Comparison of ENCODE assay signal across 15 cellular contexts in the genomic region with DNA sequence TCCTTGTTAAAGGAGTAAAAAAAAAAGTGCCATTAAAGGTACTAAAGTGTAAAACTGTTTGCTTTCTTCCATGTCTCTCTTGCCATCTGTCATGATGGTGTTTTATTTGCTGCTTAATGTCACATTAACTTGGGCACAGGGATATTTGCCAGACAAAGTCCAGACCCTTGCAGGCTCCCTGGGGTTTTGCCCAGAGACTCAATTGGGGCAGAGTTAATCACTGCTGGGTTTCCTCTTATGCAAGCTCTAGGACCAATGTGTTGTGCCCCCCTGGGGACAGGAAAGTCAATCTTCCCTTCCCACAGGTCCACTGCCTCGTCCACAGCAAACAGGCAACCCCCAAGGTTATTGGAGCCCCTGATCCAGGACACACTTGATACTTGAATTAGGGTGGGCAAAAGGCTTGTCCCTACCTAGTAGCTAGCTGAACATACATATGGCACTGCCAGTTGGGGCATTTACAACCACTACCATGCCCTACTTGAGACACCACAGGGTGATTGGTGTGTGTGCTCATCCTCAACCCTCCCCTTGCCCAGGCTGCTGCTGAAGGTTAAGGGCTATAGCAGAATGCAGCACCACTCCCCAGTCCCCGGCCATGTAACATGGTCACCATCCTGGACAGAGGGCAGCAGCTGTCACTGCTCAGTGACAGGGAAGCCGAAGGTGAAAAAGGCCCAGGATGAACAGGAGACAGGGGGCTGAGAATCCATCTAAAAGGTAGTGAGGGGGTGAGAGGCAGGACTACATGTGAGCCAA.
DNase-seq lines count a peak whose midpoint lies in the region; ATAC-seq and TF ChIP-seq lines count a peak whose summit lies in the region.
"Had no signal": no experiment of that assay in that cellular context is flagged by ENCODE, and none has a peak within 500 bp of the region (broad histone marks: within the 10 kb centered on the region; RNA-seq: fewer than 3 reads in every experiment).

No MANE protein-coding gene starts in this region.

- peak overlapping the region; percentile 9 for H3K9ac ChIP-seq in neuronal stem cell (ENCODE audit: low read depth, low read length, poor library complexity)

- H2AFZ ChIP-seq in neuronal stem cell (ENCODE audit: low read length), result no peak overlapping the region

- no peak overlapping the region for H3K4ac ChIP-seq in neuronal stem cell (ENCODE audit: low read length)

- no peak overlapping the region for H2BK12ac ChIP-seq in neuronal stem cell (ENCODE audit: low read length)

- H3K36me3 ChIP-seq in neuronal stem cell (replicated peaks in 1 of 2; ENCODE audit: control insufficient read depth in 2 of 2, insufficient read depth in 2 of 2, low read length in 2 of 2), result no peaks in the 10 kb centered on the region

- no peaks in the 10 kb centered on the region for H3K4me1 ChIP-seq in neuronal stem cell (ENCODE audit: control insufficient read depth in 2 of 2, insufficient read depth in 1 of 2, low read depth in 1 of 2, low read length in 2 of 2)
- H3K4me1 ChIP-seq: Caco-2 had no signal

- no peak overlapping the region for H4K8ac ChIP-seq in neuronal stem cell (ENCODE audit: low read depth, low read length)

- no peak overlapping the region for H2BK15ac ChIP-seq in neuronal stem cell (ENCODE audit: low read length)

- intact Hi-C loops in Right ventricle myocardium inferior (cut with DNase I) (no loop called here), cardiac septum (cut with DNase I) (no loop called here)

- H2BK5ac ChIP-seq in neuronal stem cell (ENCODE audit: low read length), result no peak overlapping the region

- WGBS in neuronal stem cell (ENCODE audit: extremely low coverage in 2 of 2, insufficient read length in 2 of 2, insufficient replicate concordance in 1 of 2), 2 donors, result no CpG with 5 or more reads among the region's 3 CpGs

- no peak for TF ChIP-seq CTCF in GM13976 (IDR thresholded peaks at IDR 0.05; ENCODE audit: borderline replicate concordance, control extremely low read depth, extremely low read depth, insufficient read depth, missing control alignments)

- no peak overlapping the region for H3K14ac ChIP-seq in neuronal stem cell (ENCODE audit: low read length)

- no peaks in the 10 kb centered on the region for H3K9me3 ChIP-seq in neuronal stem cell (replicated peaks in 1 of 2; ENCODE audit: control insufficient read depth in 2 of 2, insufficient read depth in 1 of 2, low read depth in 1 of 2, low read length in 2 of 2)
- H3K9me3 ChIP-seq: Caco-2 had no signal

- H2BK120ac ChIP-seq in neuronal stem cell (ENCODE audit: low read depth, low read length), result no peak overlapping the region

- peak; percentile 39 for ATAC-seq in Right ventricle myocardium inferior
- ATAC-seq: GM12878, HepG2 had no signal

- no peak for DNase-seq in Right ventricle myocardium inferior (ENCODE audit: missing footprints)
- no peak for DNase-seq in cardiac septum (ENCODE audit: low spot score)
- DNase-seq in NCI-H2171 (lab: John Stamatoyannopoulos, UW), result peak; percentile 6
- peak; percentile 6 for DNase-seq in NCI-H446 treated with DMSO at 0.1 percent for 48 hours (lab: John Stamatoyannopoulos, UW)
- no peak for DNase-seq in neuronal stem cell (ENCODE audit: low spot score)
- DNase-seq in NCI-H748 treated with DMSO at 0.1 percent for 48 hours (lab: John Stamatoyannopoulos, UW), result no peak
- DNase-seq in GM13976 (ENCODE audit: low spot score), result no peak
- no peak for DNase-seq in activated naive CD4-positive, alpha-beta T cell treated with Interleukin-2 at 50 U/mL for 16 hours
- DNase-seq: ACHN; CD4-positive, alpha-beta T cell; EL had no signal

- H4K91ac ChIP-seq in neuronal stem cell (ENCODE audit: low read depth, low read length, poor library complexity), result no peak overlapping the region

- H3K79me1 ChIP-seq in neuronal stem cell (ENCODE audit: low read depth, low read length), result no peaks in the 10 kb centered on the region

- H2AK5ac ChIP-seq in neuronal stem cell (ENCODE audit: low read depth, low read length), result no peak overlapping the region

- no peaks in the 10 kb centered on the region for H3K27me3 ChIP-seq in neuronal stem cell (ENCODE audit: control insufficient read depth in 3 of 3, insufficient read depth in 3 of 3, low read depth in 1 of 3, low read length in 3 of 3)

- in situ Hi-C loops in GM13976 (cut with MboI; ENCODE audit: low sequenced_read_pairs, unreplicated experiment), result no loop called here

- H3K23ac ChIP-seq in neuronal stem cell (ENCODE audit: low read depth, low read length, poor library complexity), result no peak overlapping the region

- no peak overlapping the region for H3K4me2 ChIP-seq in neuronal stem cell (ENCODE audit: insufficient read depth, low read length, poor library complexity, severe bottlenecking)

- H3K18ac ChIP-seq in neuronal stem cell (ENCODE audit: low read length), result no peak overlapping the region

- no peak overlapping the region for H3K4me3 ChIP-seq in neuronal stem cell (ENCODE audit: low read length in 2 of 2)
- H3K4me3 ChIP-seq: GM12878 had no signal

- H3K27ac ChIP-seq in neuronal stem cell (replicated peaks; ENCODE audit: low read length), result no peak overlapping the region
- H3K27ac ChIP-seq: C4-2B had no signal

Comparison
In these comparisons a context has a peak if more than half of its experiments do, and no peak if none do; other contexts are left out.
1. DNase-seq: peak in NCI-H2171 (single experiment) and NCI-H446 treated with DMSO at 0.1 percent for 48 hours (single experiment); none in Right ventricle myocardium inferior (single experiment), cardiac septum (single experiment), neuronal stem cell (single experiment), NCI-H748 treated with DMSO at 0.1 percent for 48 hours (single experiment), GM13976 (single experiment) and activated naive CD4-positive, alpha-beta T cell treated with Interleukin-2 at 50 U/mL for 16 hours (single experiment).